In genomic region chr9:4740373-4740622, GRCh38 we compare ENCODE assay signal across 8 cellular contexts. TPM values are rescaled to one million over a fixed set of nuclear protein-coding genes. Genes with fewer than 3 reads are reported as not detected.
DNase-seq lines count a peak whose midpoint lies in the region; ATAC-seq, FAIRE-seq and TF ChIP-seq lines count a peak whose summit lies in the region.

No MANE protein-coding gene starts in this region.

- no peak for TF ChIP-seq CTCF in cardiac muscle cell (IDR thresholded peaks at IDR 0.05; ENCODE audit: low read depth, low read length)
- no peak for TF ChIP-seq CTCF in thoracic aorta (IDR thresholded peaks at IDR 0.05)
- no peak for TF ChIP-seq CTCF in D721Med (IDR thresholded peaks at IDR 0.05; ENCODE audit: insufficient read depth, missing control alignments)

- H3K4me1 ChIP-seq in cardiac muscle cell (ENCODE audit: low read depth) (peaks cover 11% of the 10 kb centered on the region), thoracic aorta (ENCODE audit: control insufficient read depth in 1 of 2, low read depth in 2 of 2) (peaks cover 13 to 14% of the 10 kb centered on the region in 2 donors)

- H3K27me3 ChIP-seq in cardiac muscle cell (no peaks in the 10 kb centered on the region), thoracic aorta (replicated peaks; ENCODE audit: insufficient read depth) (no peaks in the 10 kb centered on the region)

- no peaks in the 10 kb centered on the region for H3K36me3 Mint-ChIP-seq in activated naive CD8-positive, alpha-beta T cell treated with anti-CD3 and anti-CD28 coated beads, Interleukin-2, amount 50 U/mL, for 24 hours (ENCODE audit: low read depth)

- no peaks in the 10 kb centered on the region for H3K9me3 ChIP-seq in cardiac muscle cell (ENCODE audit: low read depth)
- H3K9me3 ChIP-seq in thoracic aorta: no peaks in the 10 kb centered on the region

- intact Hi-C loops in left ventricle myocardium superior (cut with micrococcal nuclease): no loop called here

- DNase-seq in cardiac muscle cell (ENCODE audit: low read depth in 1 of 2, low spot score in 1 of 2): peak in 1 of 2 donors; percentile 35
- DNase-seq in left ventricle myocardium superior: no peak
- no peak for DNase-seq in activated naive CD8-positive, alpha-beta T cell treated with anti-CD3 and anti-CD28 coated beads, Interleukin-2, amount 50 U/mL, for 24 hours
- peak; percentile 34 for DNase-seq in kidney tubule cell (ENCODE audit: low spot score)
- no peak for DNase-seq in thoracic aorta (ENCODE audit: low spot score)
- no peak for DNase-seq in UCSD-AML1 (lab: John Stamatoyannopoulos, UW; ENCODE audit: unreplicated experiment)
- no peak for DNase-seq in D721Med (ENCODE audit: insufficient read length, low spot score)
- no peak for DNase-seq in foreskin melanocyte

- peaks cover 33% of the 10 kb centered on the region for H3K4me1 Mint-ChIP-seq in activated naive CD8-positive, alpha-beta T cell treated with anti-CD3 and anti-CD28 coated beads, Interleukin-2, amount 50 U/mL, for 24 hours

- H3K27ac Mint-ChIP-seq in activated naive CD8-positive, alpha-beta T cell treated with anti-CD3 and anti-CD28 coated beads, Interleukin-2, amount 50 U/mL, for 24 hours: peak overlapping the region; percentile 88

- H3K4me3 Mint-ChIP-seq in activated naive CD8-positive, alpha-beta T cell treated with anti-CD3 and anti-CD28 coated beads, Interleukin-2, amount 50 U/mL, for 24 hours: peak overlapping the region; percentile 92

- H3K27me3 Mint-ChIP-seq in activated naive CD8-positive, alpha-beta T cell treated with anti-CD3 and anti-CD28 coated beads, Interleukin-2, amount 50 U/mL, for 24 hours: no peaks in the 10 kb centered on the region

- peak overlapping the region; percentile 51 for H3K4me3 ChIP-seq in cardiac muscle cell
- peak overlapping the region; percentile 97 for H3K4me3 ChIP-seq in thoracic aorta

- no peak for ATAC-seq in left ventricle myocardium superior
- no peak for ATAC-seq in activated naive CD8-positive, alpha-beta T cell treated with anti-CD3 and anti-CD28 coated beads, Interleukin-2, amount 50 U/mL, for 24 hours
- ATAC-seq in thoracic aorta (ENCODE audit: insufficient number of reproducible peaks, low FRiP score, low read depth): no peak

- no peak for FAIRE-seq in D721Med (lab: Jason Lieb, UNC)

- H3K27ac ChIP-seq in cardiac muscle cell: peak overlapping the region; percentile 81
- H3K27ac ChIP-seq in thoracic aorta: peak overlapping the region; percentile 82 to 89

- H3K9me3 Mint-ChIP-seq in activated naive CD8-positive, alpha-beta T cell treated with anti-CD3 and anti-CD28 coated beads, Interleukin-2, amount 50 U/mL, for 24 hours: peaks cover 4% of the 10 kb centered on the region

- H3K36me3 ChIP-seq in cardiac muscle cell (no peaks in the 10 kb centered on the region), thoracic aorta (no peaks in the 10 kb centered on the region)

RNA-seq across cellular contexts. Expression of gene AK3, which starts 0.7 kb away (rescaled TPM):
- total RNA-seq in cardiac muscle cell (105 and 106 TPM in 2 replicates), left ventricle myocardium superior (219 TPM), thoracic aorta (10 to 100 TPM; 50.5 to 72.9 TPM)
- 114 and 151 TPM in 2 replicates for polyA plus RNA-seq in cardiac muscle cell

RNA-seq across cellular contexts. Expression of gene RCL1, which starts 52.4 kb away (rescaled TPM):
- total RNA-seq in cardiac muscle cell (12.0 and 15.1 TPM in 2 replicates), left ventricle myocardium superior (4.7 TPM), thoracic aorta (10 to 100 TPM; 29.6 to 62.2 TPM)
- 12.2 and 17.9 TPM in 2 replicates for polyA plus RNA-seq in cardiac muscle cell
